13 cellular contexts compared by ENCODE assay signal in the genomic region with DNA sequence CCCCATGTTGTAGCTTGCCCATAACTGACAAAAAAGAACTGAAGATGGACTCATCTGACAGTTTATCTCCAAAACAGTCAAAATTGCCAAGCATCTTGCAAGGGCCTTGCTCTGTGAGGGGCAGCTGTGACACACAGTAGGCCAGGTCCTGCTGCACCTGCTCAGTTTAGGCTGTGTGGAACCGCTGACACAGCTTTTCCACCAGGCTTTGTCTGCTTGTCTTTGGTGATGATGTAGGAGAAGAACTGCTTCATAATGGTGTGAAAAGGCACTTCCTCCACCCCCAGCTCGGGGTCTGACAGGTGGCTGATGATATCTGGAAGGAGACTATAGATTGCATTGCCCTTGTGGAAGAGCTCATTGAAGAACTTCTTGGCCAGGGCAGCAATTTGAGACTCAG.
A peak's percentile ranks its signal among the peaks of the same experiment; 100 is the strongest.
DNase-seq lines count a peak whose midpoint lies in the region; ATAC-seq and TF ChIP-seq lines count a peak whose summit lies in the region.
"Had no signal": no experiment of that assay in that cellular context is flagged by ENCODE, and none has a peak within 500 bp of the region (broad histone marks: within the 10 kb centered on the region; RNA-seq: fewer than 3 reads in every experiment).

No MANE protein-coding gene starts in this region.

- no peak overlapping the region for H2AFZ ChIP-seq in IMR-90 (replicated peaks; ENCODE audit: low read length, poor library complexity)
- H2AFZ ChIP-seq: GM23338 had no signal

- H3K9ac ChIP-seq in IMR-90 (ENCODE audit: low read depth, low read length) = no peak overlapping the region

- H2AK9ac ChIP-seq in IMR-90 (replicated peaks; ENCODE audit: low read depth, low read length, poor library complexity) = no peak overlapping the region

- no peaks in the 10 kb centered on the region; the same call in 1 of the 2 replicates for H3K4me1 ChIP-seq in IMR-90 (ENCODE audit: control insufficient read depth, insufficient read depth, low read length)
- no peaks in the 10 kb centered on the region for H3K4me1 ChIP-seq in esophagus squamous epithelium

- H4K91ac ChIP-seq in IMR-90 (ENCODE audit: insufficient read depth, low read depth, low read length) = no peak overlapping the region

- TF ChIP-seq POLR2A in IMR-90 (IDR thresholded peaks at IDR 0.05; ENCODE audit: low read depth, low read length) (no peak), esophagus squamous epithelium (IDR thresholded peaks at IDR 0.05) (no peak)

- no peaks in the 10 kb centered on the region for H3K27me3 Mint-ChIP-seq in stimulated activated naive CD8-positive, alpha-beta T cell treated with anti-CD3 and anti-CD28 coated beads, Interleukin-15, amount 100 ng/mL, for 72 hours
- H3K27me3 Mint-ChIP-seq: CD4-positive, alpha-beta T cell had no signal

- H3K27ac ChIP-seq in IMR-90 (ENCODE audit: insufficient read depth, low read length) (no peak overlapping the region), esophagus squamous epithelium (no peak overlapping the region)
- H3K27ac ChIP-seq: C4-2B had no signal

- H4K8ac ChIP-seq in IMR-90 (ENCODE audit: low read depth in 2 of 2, low read length in 2 of 2) = no peak overlapping the region

- H2BK120ac ChIP-seq in IMR-90 (ENCODE audit: low read depth, low read length) = no peak overlapping the region

- H3K14ac ChIP-seq in IMR-90 (replicated peaks; ENCODE audit: low read depth, low read length) = no peak overlapping the region

- no peaks in the 10 kb centered on the region for H3K27me3 ChIP-seq in IMR-90 (ENCODE audit: control insufficient read depth, insufficient read depth, low read length)
- H3K27me3 ChIP-seq in esophagus squamous epithelium = no peaks in the 10 kb centered on the region

- no peaks in the 10 kb centered on the region for H3K9me3 ChIP-seq in IMR-90 (ENCODE audit: control insufficient read depth, insufficient read depth, low read length)
- H3K9me3 ChIP-seq in esophagus squamous epithelium = no peaks in the 10 kb centered on the region

- no peaks in the 10 kb centered on the region for H3K9me3 Mint-ChIP-seq in stimulated activated naive CD8-positive, alpha-beta T cell treated with anti-CD3 and anti-CD28 coated beads, Interleukin-15, amount 100 ng/mL, for 72 hours
- H3K9me3 Mint-ChIP-seq: CD4-positive, alpha-beta T cell; GM23338 had no signal

- CTCF ChIA-PET in IMR-90 (lab: Yijun Ruan, JAX) = no interaction called here

- no peak overlapping the region for H3K4me3 Mint-ChIP-seq in stimulated activated naive CD8-positive, alpha-beta T cell treated with anti-CD3 and anti-CD28 coated beads, Interleukin-15, amount 100 ng/mL, for 72 hours
- H3K4me3 Mint-ChIP-seq: CD4-positive, alpha-beta T cell; GM23338 had no signal

- H2AK5ac ChIP-seq in IMR-90 (ENCODE audit: low read depth, low read length) = no peak overlapping the region

- no peaks in the 10 kb centered on the region for H3K79me1 ChIP-seq in IMR-90 (ENCODE audit: low read depth in 1 of 2, low read length in 2 of 2)

- no peak overlapping the region for H3K56ac ChIP-seq in IMR-90 (ENCODE audit: extremely low read depth, insufficient read depth, low read length)

- dilution Hi-C loops in IMR-90 (cut with HindIII; ENCODE audit: low sequenced_read_pairs, unreplicated experiment) = no loop called here

- H3K23ac ChIP-seq in IMR-90 (ENCODE audit: low read depth, low read length) = no peak overlapping the region

- H2BK5ac ChIP-seq in IMR-90 (ENCODE audit: low read depth, low read length, poor library complexity, severe bottlenecking) = no peak overlapping the region

- intact Hi-C loops in IMR-90 (cut with micrococcal nuclease) = no loop called here
- intact Hi-C loops in esophagus squamous epithelium (cut with DNase I) = no loop called here

- H2BK20ac ChIP-seq in IMR-90 (ENCODE audit: low read depth, low read length) = no peak overlapping the region

- no TSS peak for BruUV-seq in IMR-90 (replicated peaks; lab: Mats Ljungman, UMichigan)

- in situ Hi-C loops in IMR-90 (cut with MboI; ENCODE audit: low sequenced_read_pairs) = no loop called here

- H2BK15ac ChIP-seq in IMR-90 (ENCODE audit: low read depth, low read length) = no peak overlapping the region

- no peaks in the 10 kb centered on the region for H4K20me1 ChIP-seq in IMR-90 (ENCODE audit: insufficient read depth, low read length)

- H3K18ac ChIP-seq in IMR-90 (ENCODE audit: low read depth, low read length) = no peak overlapping the region

- H4K5ac ChIP-seq in IMR-90 (ENCODE audit: low read depth, low read length) = no peak overlapping the region

- POLR2A ChIA-PET in IMR-90 (lab: Charles Lee; ENCODE audit: unreplicated experiment) = no interaction called here

- no peak overlapping the region for H3K4me2 ChIP-seq in IMR-90 (ENCODE audit: low read depth, low read length)
- H3K4me2 ChIP-seq: GM23338 had no signal

- no peak for DNase-seq in stimulated activated naive CD8-positive, alpha-beta T cell treated with anti-CD3 and anti-CD28 coated beads, Interleukin-15, amount 100 ng/mL, for 72 hours
- DNase-seq in stimulated activated naive CD8-positive, alpha-beta T cell treated with anti-CD3 and anti-CD28 coated beads, Interleukin-15, Interleukin-2, amounts not matched to agents 100 U/mL and 50 U/mL, for 24 hours = no peak
- DNase-seq in IMR-90 = no peak
- peak; percentile 63 for DNase-seq in RPMI8226
- no peak for DNase-seq in esophagus squamous epithelium (lab: John Stamatoyannopoulos, UW)
- DNase-seq in stimulated activated CD4-positive, alpha-beta T cell treated with anti-CD3 and anti-CD28 coated beads, Interleukin-15, amount 100 ng/mL, for 24 hours = no peak
- DNase-seq: AML-193; CD4-positive, alpha-beta T cell; HCEC 1CT; KG1 had no signal

- ATAC-seq in stimulated activated naive CD8-positive, alpha-beta T cell treated with anti-CD3 and anti-CD28 coated beads, Interleukin-15, amount 100 ng/mL, for 72 hours = peak; percentile 11
- ATAC-seq in stimulated activated naive CD8-positive, alpha-beta T cell treated with anti-CD3 and anti-CD28 coated beads, Interleukin-15, Interleukin-2, amounts not matched to agents 100 U/mL and 50 U/mL, for 24 hours = no peak
- ATAC-seq in IMR-90 (ENCODE audit: low read depth) (no peak), HG02759 (IDR thresholded peaks at IDR 0.05; ENCODE audit: unreplicated experiment) (no peak)
- ATAC-seq: GM23338 had no signal

- H3K4me1 Mint-ChIP-seq in stimulated activated naive CD8-positive, alpha-beta T cell treated with anti-CD3 and anti-CD28 coated beads, Interleukin-15, amount 100 ng/mL, for 72 hours = no peaks in the 10 kb centered on the region

- H3K36me3 ChIP-seq in IMR-90 (ENCODE audit: control insufficient read depth, insufficient read depth, low read length) (no peaks in the 10 kb centered on the region), esophagus squamous epithelium (no peaks in the 10 kb centered on the region)

- H3K9me1 ChIP-seq in IMR-90 (ENCODE audit: insufficient read depth, low read length) = no peaks in the 10 kb centered on the region

- H3K4ac ChIP-seq in IMR-90 (ENCODE audit: low read depth, low read length) = no peak overlapping the region

- TF ChIP-seq CTCF in IMR-90 (conservative IDR thresholded peaks at IDR 0.05; ENCODE audit: low read depth, low read length) (no peak), esophagus squamous epithelium (IDR thresholded peaks at IDR 0.05) (no peak)

- no CpG with 5 or more reads among the region's 2 CpGs for WGBS in IMR-90 (ENCODE audit: extremely low coverage in 2 of 2, insufficient read length in 1 of 2), 2 experiments
- 43 to 57% methylated on average over 1 of the region's 2 CpGs for WGBS in esophagus squamous epithelium, 2 donors

- H3K27ac Mint-ChIP-seq in stimulated activated naive CD8-positive, alpha-beta T cell treated with anti-CD3 and anti-CD28 coated beads, Interleukin-15, amount 100 ng/mL, for 72 hours = no peak overlapping the region
- H3K27ac Mint-ChIP-seq: CD4-positive, alpha-beta T cell; GM23338 had no signal

- TF ChIP-seq RAD21 in IMR-90 (IDR thresholded peaks at IDR 0.05; ENCODE audit: low read length) = no peak

- H3K4me3 ChIP-seq in IMR-90 (ENCODE audit: insufficient read depth, low read depth, low read length) = no peak overlapping the region
- H3K4me3 ChIP-seq in esophagus squamous epithelium = no peak overlapping the region
- H3K4me3 ChIP-seq: GM23338 had no signal

TF ChIP-seq in IMR-90, 13 proteins besides CTCF, POLR2A, EP300 and RAD21:
- TF ChIP-seq NFE2L2 (IDR thresholded peaks at IDR 0.05; ENCODE audit: low read depth, low read length) (no peak), MAFK (IDR thresholded peaks at IDR 0.05; ENCODE audit: low read depth, low read length) (peak; percentile 25; the same call in 1 of the 2 replicates)
